Comparison of ENCODE assay signal across 8 cellular contexts in the genomic region with DNA sequence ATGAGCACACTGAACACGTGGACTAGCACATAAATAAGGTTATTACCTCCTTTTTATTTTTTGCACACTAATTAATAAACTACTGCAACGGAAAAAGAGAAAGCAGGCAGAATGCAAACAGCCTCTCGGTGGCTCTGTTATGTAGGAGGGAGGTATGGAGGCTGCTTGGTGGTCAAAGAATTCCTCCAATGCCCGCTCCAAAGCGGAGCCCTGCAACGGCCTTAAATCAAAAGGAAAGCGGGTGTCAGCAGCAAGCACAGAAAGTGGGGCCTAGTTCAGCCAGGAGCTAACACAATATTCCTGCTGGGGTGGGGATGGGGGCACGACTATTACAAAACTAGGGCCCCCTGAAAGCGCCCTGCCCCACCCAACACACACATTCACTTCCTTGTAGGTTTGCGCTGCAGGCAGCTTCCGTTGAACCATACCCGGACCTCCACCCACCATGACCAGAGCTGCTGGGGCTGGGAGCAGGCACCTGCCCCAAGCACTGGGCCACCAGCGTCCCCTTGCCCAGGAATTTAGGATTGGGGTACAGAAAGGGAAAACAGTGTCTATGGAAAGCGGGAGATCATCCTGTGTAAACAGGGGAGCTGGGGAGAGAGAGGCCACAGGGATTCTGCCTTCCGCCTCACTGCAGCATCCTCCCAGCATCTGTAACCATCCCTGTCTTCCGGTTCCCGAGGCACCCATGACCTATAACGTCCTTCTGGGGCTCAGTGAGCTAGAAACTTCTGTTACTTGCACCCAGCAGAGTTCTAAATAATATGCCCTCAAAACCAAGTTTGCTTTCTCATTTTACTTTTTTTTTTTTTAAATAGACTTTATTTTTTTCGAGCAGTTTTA. TPM values are rescaled to one million over a fixed set of nuclear protein-coding genes. Genes with fewer than 3 reads are reported as not detected.
DNase-seq lines count a peak whose midpoint lies in the region; ATAC-seq, FAIRE-seq and TF ChIP-seq lines count a peak whose summit lies in the region.

No MANE protein-coding gene starts in this region.

- intact Hi-C loops in CD14-positive monocyte (cut with micrococcal nuclease), result loop anchor here in 1 of 2 donors (10.0 kb wide), 1 partner anchor 58 kb away; the partner anchor contains the start of gene DDX3X
- intact Hi-C loops in GM12878 (cut with micrococcal nuclease; ENCODE audit: unreplicated experiment), result loop anchor here (1.0 to 5.0 kb wide), 3 partner anchors 55 to 480 kb away; partner anchors contain the start of gene DDX3X

- POLR2A ChIA-PET in GM12878 (lab: Charles Lee), result interaction anchor here (1.0 kb wide), 1 partner anchor 166 kb away, joined by 4 read pairs; no protein-coding TSS in a partner anchor

- H3K27me3 Mint-ChIP-seq in CD14-positive monocyte (ENCODE audit: low read depth in 3 of 3), result peaks cover 0 to 49% (median 0%) of the 10 kb centered on the region in 3 donors

- H3K79me2 ChIP-seq in KMS-11 (ENCODE audit: insufficient read depth, low read depth), result no peaks in the 10 kb centered on the region
- H3K79me2 ChIP-seq in GM12878 (ENCODE audit: control insufficient read depth, insufficient read depth, low read length), result no peaks in the 10 kb centered on the region

- peaks cover 12% of the 10 kb centered on the region for H3K4me1 Mint-ChIP-seq in CD14-positive monocyte

- H3K27ac ChIP-seq in KMS-11 (no peak overlapping the region), GM12878 (ENCODE audit: control insufficient read depth, insufficient read depth) (no peak overlapping the region), mucosa of rectum (ENCODE audit: low read depth in 2 of 2, low read length in 2 of 2) (no peak overlapping the region)

- H3K9ac ChIP-seq in KMS-11 (peak overlapping the region; percentile 67; the same call in 1 of the 2 replicates), GM12878 (ENCODE audit: control insufficient read depth, insufficient read depth, low read length) (peak overlapping the region; percentile 15; the same call in 1 of the 2 replicates), mucosa of rectum (ENCODE audit: low read depth in 1 of 2, low read length in 2 of 2) (peak overlapping the region; percentile 14 to 59)

- H3K4me3 ChIP-seq in KMS-11 (IDR thresholded peaks at IDR 0.05; ENCODE audit: insufficient read depth, low read depth, low read length), result no peak overlapping the region
- H3K4me3 ChIP-seq in GM12878, result peak overlapping the region; percentile 61; the same call in 1 of the 2 replicates
- peak overlapping the region; percentile 62 to 68 for H3K4me3 ChIP-seq in mucosa of rectum (ENCODE audit: low read length in 2 of 2)

- H4K20me1 ChIP-seq in KMS-11 (ENCODE audit: insufficient read depth) (no peaks in the 10 kb centered on the region), GM12878 (ENCODE audit: control insufficient read depth, insufficient read depth) (no peaks in the 10 kb centered on the region)

- TF ChIP-seq POLR2A in GM12878 (IDR thresholded peaks at IDR 0.05; ENCODE audit: low read depth, low read length), result no peak

- no peak for DNase-seq in CD14-positive monocyte (ENCODE audit: low spot score)
- DNase-seq in GM12878 (ENCODE audit: low read depth, low spot score), result no peak
- no peak for DNase-seq in RKO (ENCODE audit: low spot score)

- TF ChIP-seq EP300 in GM12878 (IDR thresholded peaks at IDR 0.05; ENCODE audit: borderline replicate concordance in 1 of 2, control insufficient read depth in 1 of 2, low read depth in 2 of 2, low read length in 2 of 2), result no peak

- BruUV-seq in GM12878 (replicated peaks; lab: Mats Ljungman, UMichigan), result no TSS peak

- peaks cover 3% of the 10 kb centered on the region for H3K4me1 ChIP-seq in KMS-11 (ENCODE audit: low read depth, poor library complexity, severe bottlenecking)
- H3K4me1 ChIP-seq in GM12878 (ENCODE audit: control insufficient read depth, insufficient read depth, low read length), result no peaks in the 10 kb centered on the region
- peaks cover 4 to 5% of the 10 kb centered on the region in 2 donors for H3K4me1 ChIP-seq in mucosa of rectum (ENCODE audit: control insufficient read depth in 2 of 2, insufficient read depth in 2 of 2, low read length in 2 of 2)

- WGBS in GM12878 (ENCODE audit: insufficient coverage, insufficient replicate concordance, low lambda C conversion rate, missing lambda C conversion rate), result 25% methylated on average over 19 of the region's 19 CpGs

- RAD21 ChIA-PET in GM12878 (lab: Charles Lee; ENCODE audit: unreplicated experiment), result interaction anchor here (0.8 to 1.4 kb wide), 2 partner anchors 203 to 483 kb away, joined by 3 to 6 read pairs; no protein-coding TSS in a partner anchor

- CTCF ChIA-PET in GM12878 (lab: Yijun Ruan, JAX), result interaction anchor here (0.7 to 1.1 kb wide), 7 partner anchors 26 to 483 kb away, joined by 3 to 10 read pairs (median 4); no protein-coding TSS in a partner anchor

- in situ Hi-C loops in GM12878 (cut with MboI), result loop anchor here (10.0 kb wide), 1 partner anchor 478 kb away; no protein-coding TSS in a partner anchor

- SMC1A ChIA-PET in GM12878 (lab: Charles Lee; ENCODE audit: uncharacterized antibody, unreplicated experiment), result interaction anchor here (0.9 to 1.0 kb wide), 6 partner anchors 21 to 625 kb away, joined by 3 to 5 read pairs (median 3); no protein-coding TSS in a partner anchor

- no peak for FAIRE-seq in GM12878 (lab: Jason Lieb, UNC)

- peak overlapping the region; percentile 83 to 88 for H3K4me3 Mint-ChIP-seq in CD14-positive monocyte

- H3K27ac Mint-ChIP-seq in CD14-positive monocyte, result peak overlapping the region in 4 of 7 donors; percentile 33 to 73 (median 69)

- H3K9me3 ChIP-seq in GM12878 (replicated peaks; ENCODE audit: control insufficient read depth, insufficient read depth, low read length) (no peaks in the 10 kb centered on the region), mucosa of rectum (ENCODE audit: control insufficient read depth in 2 of 2, low read length in 2 of 2) (no peaks in the 10 kb centered on the region)

- H3K27me3 ChIP-seq in KMS-11 (ENCODE audit: insufficient read depth, low read depth), result no peaks in the 10 kb centered on the region
- no peaks in the 10 kb centered on the region for H3K27me3 ChIP-seq in GM12878 (replicated peaks in 1 of 2; ENCODE audit: control insufficient read depth in 2 of 2, insufficient read depth in 2 of 2, low read length in 1 of 2)
- H3K27me3 ChIP-seq in mucosa of rectum (ENCODE audit: control insufficient read depth in 2 of 2, insufficient read depth in 2 of 2, low read length in 2 of 2), result peaks cover 3 to 5% of the 10 kb centered on the region in 2 donors

- H3K36me3 ChIP-seq in KMS-11 (ENCODE audit: insufficient read depth) (no peaks in the 10 kb centered on the region), GM12878 (ENCODE audit: control insufficient read depth in 2 of 2, insufficient read depth in 2 of 2, low read length in 1 of 2) (no peaks in the 10 kb centered on the region), mucosa of rectum (ENCODE audit: control insufficient read depth in 2 of 2, insufficient read depth in 2 of 2, low read length in 2 of 2) (no peaks in the 10 kb centered on the region)

- H3K9me3 Mint-ChIP-seq in CD14-positive monocyte, result peaks cover 0 to 2% (median 0%) of the 10 kb centered on the region in 7 donors

- ATAC-seq in GM12878 (peak; percentile 49), HG02623 (IDR thresholded peaks at IDR 0.05; ENCODE audit: unreplicated experiment) (no peak), HG02610 (IDR thresholded peaks at IDR 0.05; ENCODE audit: unreplicated experiment) (no peak), GM19023 (IDR thresholded peaks at IDR 0.05; ENCODE audit: unreplicated experiment) (no peak)

- peak overlapping the region; percentile 93; the same call in 1 of the 2 replicates for H2AFZ ChIP-seq in KMS-11 (ENCODE audit: low read depth)
- H2AFZ ChIP-seq in GM12878 (ENCODE audit: control insufficient read depth, low read depth, low read length), result peak overlapping the region; percentile 88

- H3K36me3 Mint-ChIP-seq in CD14-positive monocyte, result no peaks in the 10 kb centered on the region

- no peak for TF ChIP-seq RAD21 in GM12878 (IDR thresholded peaks at IDR 0.05; ENCODE audit: insufficient read depth, low read depth, low read length)

- peak overlapping the region; percentile 31; the same call in 1 of the 2 replicates for H3K4me2 ChIP-seq in KMS-11
- H3K4me2 ChIP-seq in GM12878 (ENCODE audit: control insufficient read depth, insufficient read depth), result peak overlapping the region; percentile 58

- TF ChIP-seq CTCF in CD14-positive monocyte (IDR thresholded peaks at IDR 0.05), result no peak
- TF ChIP-seq CTCF in KMS-11 (conservative IDR thresholded peaks at IDR 0.05; ENCODE audit: low read depth, low read length), result no peak
- TF ChIP-seq CTCF in GM12878 (IDR thresholded peaks at IDR 0.05 in 2 of 3, conservative IDR thresholded peaks at IDR 0.05 in 1 of 3; ENCODE audit: control insufficient read depth in 2 of 3, extremely low read depth in 1 of 3, insufficient read depth in 1 of 3, low read depth in 3 of 3, low read length in 3 of 3), result no peak

TF ChIP-seq in GM12878, 131 proteins besides CTCF, POLR2A, EP300 and RAD21 (continues in another document):
- TF ChIP-seq CEBPB (IDR thresholded peaks at IDR 0.05; ENCODE audit: borderline replicate concordance in 1 of 2, low read depth in 2 of 2, low read length in 2 of 2), result no peak
- no peak for TF ChIP-seq YBX1 (IDR thresholded peaks at IDR 0.05)

RNA-seq across cellular contexts. Expression of gene DDX3X, which starts 57.1 kb away (rescaled TPM):
- polyA plus RNA-seq in CD14-positive monocyte (100 to 1,000 TPM; 200 to 280 TPM), GM12878 (2011; rRNA removed) (134 and 197 TPM in 2 replicates), GM12878 (2014; fragmentation: Illumina TruSeq; extraction: Trizol) (222 and 279 TPM in 2 replicates), GM12878 (2014; fragmentation: Nextera tagmentation; extraction: Ambion mirVana) (10 to 100 TPM; 52.0 to 56.7 TPM), GM12878 (2014; rRNA removed) (145 and 169 TPM in 2 replicates), GM12878 (2016; fragmentation: Nextera tagmentation; extraction: Ambion mirVana) (100 to 1,000 TPM; 203 to 204 TPM)
- 411 TPM in 2 replicates for total RNA-seq in GM12878 (2013; cell fraction: nucleolus; rRNA removed)
- total RNA-seq in GM12878 (2014; rRNA removed) (175 and 212 TPM in 2 replicates), GM12878 (2014; rRNA removed; fragmentation: Illumina TruSeq; extraction: Trizol) (141 and 142 TPM in 2 replicates), GM12878 (2021) (262 and 283 TPM in 2 replicates)
- 120 TPM for polyA plus RNA-seq in GM12878 (2011; ENCODE audit: low read depth)
- polyA plus RNA-seq in GM12878 (2011; cell fraction: cytosol; rRNA removed), result 54.9 and 55.7 TPM in 2 replicates
- 104 and 181 TPM in 2 replicates for polyA plus RNA-seq in GM12878 (2011; cell fraction: nucleus; rRNA removed)
- polyA plus RNA-seq in GM12878 (2012), result 133 and 148 TPM in 2 replicates
- polyA minus RNA-seq in GM12878 (2011; rRNA and poly(A)+ RNA removed), result 120 and 174 TPM in 2 replicates
- 66.7 and 118 TPM in 2 replicates for polyA minus RNA-seq in GM12878 (2011; cell fraction: cytosol; rRNA and poly(A)+ RNA removed)
- polyA minus RNA-seq in GM12878 (2011; cell fraction: nucleus; rRNA and poly(A)+ RNA removed), result 127 and 235 TPM in 2 replicates

Comparison
In these comparisons a context has a peak if more than half of its experiments do, and no peak if none do; other contexts are left out.
1. H3K9ac ChIP-seq: peak in every context shown above with its lines; median percentile 67 in KMS-11; 36 in mucosa of rectum; 15 in GM12878.